In the genomic region with DNA sequence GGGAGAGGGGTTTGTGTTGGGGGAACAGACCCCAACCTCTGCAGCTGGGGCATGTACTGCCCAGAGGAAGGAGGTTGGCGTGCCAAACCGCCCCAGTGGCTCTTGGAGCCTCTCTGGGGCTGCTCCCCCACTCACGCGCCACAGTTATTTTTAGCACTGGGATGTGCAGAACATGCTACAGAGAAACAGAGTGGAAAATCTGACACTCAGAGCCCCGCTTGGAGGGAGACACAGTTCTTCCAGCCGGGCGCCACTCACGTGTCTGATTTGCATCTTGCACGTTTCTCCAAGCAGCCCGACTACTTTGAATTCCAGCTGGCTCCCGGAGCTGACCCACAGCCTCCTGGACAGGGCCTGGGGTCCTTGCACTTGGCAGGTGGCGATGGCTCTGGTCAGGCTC, we compare ENCODE assay signal across 10 cellular contexts.
DNase-seq lines count a peak whose midpoint lies in the region; ATAC-seq, FAIRE-seq and TF ChIP-seq lines count a peak whose summit lies in the region.
"Had no signal": no experiment of that assay in that cellular context is flagged by ENCODE, and none has a peak within 500 bp of the region (broad histone marks: within the 10 kb centered on the region; RNA-seq: fewer than 3 reads in every experiment).

No MANE protein-coding gene starts in this region.

- no peaks in the 10 kb centered on the region for H3K79me2 ChIP-seq in Karpas-422 (ENCODE audit: low read length)

- H3K9ac ChIP-seq in Karpas-422 (ENCODE audit: low read length), result no peak overlapping the region

- peaks cover 14% of the 10 kb centered on the region for H3K4me1 ChIP-seq in Karpas-422 (ENCODE audit: low read length)

- FAIRE-seq in islet of Langerhans (lab: Jason Lieb, UNC), result peak; percentile 45
- FAIRE-seq: H1 had no signal

- H4K20me1 ChIP-seq in Karpas-422 (ENCODE audit: insufficient read depth, low read depth, low read length), result no peaks in the 10 kb centered on the region

- peak overlapping the region; percentile 33 for H3K27ac ChIP-seq in temporal lobe (ENCODE audit: low read depth, low read length)
- no peak overlapping the region for H3K27ac ChIP-seq in Karpas-422 (ENCODE audit: low read length)

- no peak overlapping the region for H3K27ac Mint-ChIP-seq in MCF 10A (ENCODE audit: low read depth, unreplicated experiment)

- no peak overlapping the region for H3K4me2 ChIP-seq in Karpas-422 (ENCODE audit: low read depth, low read length, poor library complexity, severe bottlenecking)

- TF ChIP-seq CTCF in MCF 10A (IDR thresholded peaks at IDR 0.05; ENCODE audit: unreplicated experiment), result no peak

- H3K27me3 Mint-ChIP-seq in MCF 10A (ENCODE audit: insufficient read depth, unreplicated experiment), result peaks cover 61% of the 10 kb centered on the region

- no peaks in the 10 kb centered on the region for H3K9me3 ChIP-seq in Karpas-422 (ENCODE audit: low read length)

- no peaks in the 10 kb centered on the region for H3K36me3 ChIP-seq in Karpas-422 (ENCODE audit: insufficient read depth, low read length)

- no peaks in the 10 kb centered on the region for H3K9me3 Mint-ChIP-seq in MCF 10A (ENCODE audit: unreplicated experiment)

- H2AFZ ChIP-seq in Karpas-422 (ENCODE audit: low read length), result no peak overlapping the region

- no TSS peak for BruUV-seq in MCF 10A (replicated peaks; lab: Mats Ljungman, UMichigan)

- H3K4me1 Mint-ChIP-seq in MCF 10A (ENCODE audit: insufficient read depth, unreplicated experiment), result peaks cover 10% of the 10 kb centered on the region

- H3K4me3 ChIP-seq in Karpas-422 (ENCODE audit: low read length), result no peak overlapping the region

- POLR2A ChIA-PET in MCF 10A (lab: Yijun Ruan, JAX), result no interaction called here

- ATAC-seq in HG03025 (IDR thresholded peaks at IDR 0.05; ENCODE audit: low FRiP score, unreplicated experiment), result no peak

- H3K36me3 Mint-ChIP-seq in MCF 10A (ENCODE audit: insufficient read depth, unreplicated experiment), result no peaks in the 10 kb centered on the region

- intact Hi-C loops in MCF 10A (cut with micrococcal nuclease), result no loop called here

- DNase-seq in activated CD4-positive, alpha-beta T cell treated with anti-CD3 and anti-CD28 coated beads for 48 hours, result peak; percentile 32
- DNase-seq in activated CD4-positive, alpha-beta T cell treated with anti-CD3 and anti-CD28 coated beads, Interleukin-2, amount 50 U/mL, for 4 hours, result no peak
- DNase-seq in astrocyte of the hippocampus (ENCODE audit: low read depth, low spot score) (peak; percentile 80), Karpas-422 (no peak), MCF 10A (ENCODE audit: unreplicated experiment) (no peak)
- DNase-seq: NCI-H2171 treated with DMSO at 0.1 percent for 48 hours had no signal

- CTCF ChIA-PET in MCF 10A (lab: Yijun Ruan, JAX), result interaction anchor here (1.1 kb wide), 1 partner anchor 980 kb away, joined by 3 read pairs; no protein-coding TSS in a partner anchor

- no peaks in the 10 kb centered on the region for H3K9me2 ChIP-seq in Karpas-422 (replicated peaks; ENCODE audit: insufficient read depth, low read length)

- H3K4me3 Mint-ChIP-seq in MCF 10A (ENCODE audit: unreplicated experiment), result no peak overlapping the region

- no peaks in the 10 kb centered on the region for H3K27me3 ChIP-seq in Karpas-422 (ENCODE audit: low read length)

Comparison
In these comparisons a context has a peak if more than half of its experiments do, and no peak if none do; other contexts are left out.
1. DNase-seq: peak in activated CD4-positive, alpha-beta T cell treated with anti-CD3 and anti-CD28 coated beads for 48 hours (single experiment) and astrocyte of the hippocampus (single experiment); none in activated CD4-positive, alpha-beta T cell treated with anti-CD3 and anti-CD28 coated beads, Interleukin-2, amount 50 U/mL, for 4 hours (0 of 2), Karpas-422 (single experiment) and MCF 10A (single experiment).